Comparison of ENCODE assay signal across 13 cellular contexts in genomic region chr6:135274561-135275293, GRCh38.
DNase-seq lines count a peak whose midpoint lies in the region; ATAC-seq and TF ChIP-seq lines count a peak whose summit lies in the region.
"Had no signal": no experiment of that assay in that cellular context is flagged by ENCODE, and none has a peak within 500 bp of the region (broad histone marks: within the 10 kb centered on the region; RNA-seq: fewer than 3 reads in every experiment).

No MANE protein-coding gene starts in this region.

- no peak overlapping the region for H3K4me3 Mint-ChIP-seq in CD8-positive, alpha-beta T cell
- H3K4me3 Mint-ChIP-seq: activated naive CD4-positive, alpha-beta T cell treated with anti-CD3 and anti-CD28 coated beads for 36 hours; central memory CD8-positive, alpha-beta T cell had no signal

- DNase-seq in GM12865 (ENCODE audit: low read depth) (peak; percentile 22), brain microvascular endothelial cell (peak; percentile 12), activated T-cell treated with anti-CD3 and anti-CD28 coated beads for 4 hours (no peak), NOMO-1 treated with DMSO at 0.1 percent for 48 hours (lab: John Stamatoyannopoulos, UW; ENCODE audit: unreplicated experiment) (no peak), psoas muscle (no peak)
- DNase-seq in CD8-positive, alpha-beta T cell = no peak
- DNase-seq: activated CD4-positive, alpha-beta T cell treated with anti-CD3 and anti-CD28 coated beads for 4 hours; activated naive CD4-positive, alpha-beta T cell treated with anti-CD3 and anti-CD28 coated beads for 36 hours; GF-D8; tibial artery had no signal

- no peaks in the 10 kb centered on the region for H3K27me3 ChIP-seq in brain microvascular endothelial cell (replicated peaks)
- H3K27me3 ChIP-seq in CD8-positive, alpha-beta T cell (ENCODE audit: insufficient read depth, low read length) = no peaks in the 10 kb centered on the region
- no peaks in the 10 kb centered on the region for H3K27me3 ChIP-seq in psoas muscle (ENCODE audit: insufficient read depth in 3 of 3, low read length in 2 of 3)
- H3K27me3 ChIP-seq: tibial artery had no signal

- H3K27ac Mint-ChIP-seq in CD8-positive, alpha-beta T cell = no peak overlapping the region
- H3K27ac Mint-ChIP-seq: activated naive CD4-positive, alpha-beta T cell treated with anti-CD3 and anti-CD28 coated beads for 36 hours had no signal

- H3K36me3 Mint-ChIP-seq in CD8-positive, alpha-beta T cell = no peaks in the 10 kb centered on the region

- in situ Hi-C loops in brain microvascular endothelial cell (cut with HindIII; ENCODE audit: low pct_ligation_motif_present, low sequenced_read_pairs) = no loop called here

- TF ChIP-seq CTCF in GM12865 (IDR thresholded peaks at IDR 0.05; ENCODE audit: insufficient read depth, low read depth, low read length, missing control alignments) = no peak
- no peak for TF ChIP-seq CTCF in brain microvascular endothelial cell (IDR thresholded peaks at IDR 0.05; ENCODE audit: low read depth, low read length, missing control alignments)
- TF ChIP-seq CTCF in CD8-positive, alpha-beta T cell (IDR thresholded peaks at IDR 0.05) = no peak
- no peak for TF ChIP-seq CTCF in psoas muscle (IDR thresholded peaks at IDR 0.05)

- H3K36me3 ChIP-seq in brain microvascular endothelial cell (replicated peaks) (no peaks in the 10 kb centered on the region), psoas muscle (ENCODE audit: insufficient read depth in 1 of 2, low read depth in 1 of 2) (no peaks in the 10 kb centered on the region)
- no peaks in the 10 kb centered on the region for H3K36me3 ChIP-seq in CD8-positive, alpha-beta T cell (ENCODE audit: insufficient read depth, low read length)
- H3K36me3 ChIP-seq: tibial artery had no signal

- no peaks in the 10 kb centered on the region for H3K4me1 ChIP-seq in CD8-positive, alpha-beta T cell (ENCODE audit: insufficient read depth, low read length)
- no peaks in the 10 kb centered on the region for H3K4me1 ChIP-seq in psoas muscle
- H3K4me1 ChIP-seq: tibial artery had no signal

- no peaks in the 10 kb centered on the region for H3K9me3 ChIP-seq in CD8-positive, alpha-beta T cell (ENCODE audit: low read length)
- no peaks in the 10 kb centered on the region for H3K9me3 ChIP-seq in psoas muscle
- H3K9me3 ChIP-seq: tibial artery had no signal

- peaks cover 11% of the 10 kb centered on the region for H3K27me3 Mint-ChIP-seq in CD8-positive, alpha-beta T cell (ENCODE audit: low read depth)

- CTCF ChIA-PET in CD8-positive, alpha-beta T cell (lab: Charles Lee) = no interaction called here

- H3K4me3 ChIP-seq in GM12865 (ENCODE audit: low read depth, low read length) (no peak overlapping the region), brain microvascular endothelial cell (ENCODE audit: low read depth, low read length) (no peak overlapping the region), psoas muscle (no peak overlapping the region)
- H3K4me3 ChIP-seq in CD8-positive, alpha-beta T cell (ENCODE audit: low read depth, low read length) = no peak overlapping the region
- H3K4me3 ChIP-seq: tibial artery had no signal

- H3K27ac ChIP-seq in brain microvascular endothelial cell (no peak overlapping the region), psoas muscle (no peak overlapping the region)
- no peak overlapping the region for H3K27ac ChIP-seq in CD8-positive, alpha-beta T cell (ENCODE audit: low read depth, low read length)
- H3K27ac ChIP-seq: tibial artery had no signal

- POLR2A ChIA-PET in CD8-positive, alpha-beta T cell (lab: Charles Lee) = no interaction called here

- 55 to 59% (median 56%) methylated on average over 5 of the region's 5 CpGs for WGBS in psoas muscle, 3 donors

- intact Hi-C loops in CD8-positive, alpha-beta T cell (cut with DNase I, micrococcal nuclease) = no loop called here
- intact Hi-C loops in psoas muscle (cut with DNase I) = no loop called here

- H3K9me3 Mint-ChIP-seq in CD8-positive, alpha-beta T cell = no peaks in the 10 kb centered on the region
- H3K9me3 Mint-ChIP-seq: activated naive CD4-positive, alpha-beta T cell treated with anti-CD3 and anti-CD28 coated beads for 36 hours; central memory CD8-positive, alpha-beta T cell had no signal

- H3K4me1 Mint-ChIP-seq in CD8-positive, alpha-beta T cell (ENCODE audit: low read depth) = no peaks in the 10 kb centered on the region
- H3K4me1 Mint-ChIP-seq: central memory CD8-positive, alpha-beta T cell had no signal

- peak; percentile 78 for ATAC-seq in GM21619 (IDR thresholded peaks at IDR 0.05; ENCODE audit: unreplicated experiment)
- ATAC-seq in HG03432 (IDR thresholded peaks at IDR 0.05; ENCODE audit: unreplicated experiment) = peak; percentile 92
- ATAC-seq in CD8-positive, alpha-beta T cell = no peak
- no peak for ATAC-seq in psoas muscle

Comparison
In these comparisons a context has a peak if more than half of its experiments do, and no peak if none do; other contexts are left out.
1. DNase-seq: peak in GM12865 (single experiment) and brain microvascular endothelial cell (single experiment); none in CD8-positive, alpha-beta T cell (0 of 7), activated T-cell treated with anti-CD3 and anti-CD28 coated beads for 4 hours (single experiment), NOMO-1 treated with DMSO at 0.1 percent for 48 hours (single experiment) and psoas muscle (0 of 2).
2. ATAC-seq: peak in GM21619 (single experiment) and HG03432 (single experiment); none in CD8-positive, alpha-beta T cell (single experiment) and psoas muscle (0 of 4).